In the genomic region with DNA sequence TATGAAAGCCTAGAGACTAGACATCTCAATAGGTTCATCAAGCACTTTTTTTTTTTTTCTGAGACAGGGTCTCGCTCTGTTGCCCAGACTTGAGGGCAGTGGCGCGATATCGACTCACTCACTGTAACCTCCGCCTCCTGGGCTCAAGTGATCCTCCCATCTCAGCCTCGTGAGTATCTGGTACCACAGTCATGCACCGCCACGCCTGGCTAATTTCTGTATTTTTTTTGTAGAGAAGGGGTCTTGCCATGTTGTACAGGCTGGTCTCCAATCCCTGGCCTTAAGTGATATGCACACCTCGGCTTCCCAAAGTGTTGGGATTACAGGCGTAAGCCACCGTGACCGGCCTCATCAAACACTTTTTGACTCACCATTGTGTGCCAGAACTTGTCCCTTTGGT, we compare ENCODE assay signal across 8 cellular contexts. TPM values are rescaled to one million over a fixed set of nuclear protein-coding genes. Genes with fewer than 3 reads are reported as not detected.
DNase-seq lines count a peak whose midpoint lies in the region; ATAC-seq, FAIRE-seq and TF ChIP-seq lines count a peak whose summit lies in the region.

No MANE protein-coding gene starts in this region.

- no peaks in the 10 kb centered on the region for H3K27me3 ChIP-seq in endothelial cell of umbilical vein (ENCODE audit: control insufficient read depth in 2 of 2, insufficient read depth in 2 of 2, low read length in 2 of 2)
- H3K27me3 ChIP-seq in psoas muscle (ENCODE audit: insufficient read depth in 3 of 3, low read length in 2 of 3): no peaks in the 10 kb centered on the region

- no peaks in the 10 kb centered on the region for H3K9me1 ChIP-seq in endothelial cell of umbilical vein (replicated peaks; ENCODE audit: control insufficient read depth, extremely low read depth, insufficient read depth, low read length)

- H3K79me2 ChIP-seq in OCI-LY7 (ENCODE audit: insufficient read depth, low read depth, low read length): peaks cover 40% of the 10 kb centered on the region
- H3K79me2 ChIP-seq in endothelial cell of umbilical vein (ENCODE audit: control insufficient read depth, insufficient read depth, low read length): peaks cover 19% of the 10 kb centered on the region

- no peaks in the 10 kb centered on the region for H3K9me3 ChIP-seq in OCI-LY7 (ENCODE audit: low read length)
- no peaks in the 10 kb centered on the region for H3K9me3 ChIP-seq in endothelial cell of umbilical vein (replicated peaks; ENCODE audit: control insufficient read depth, insufficient read depth, low read length)
- no peaks in the 10 kb centered on the region for H3K9me3 ChIP-seq in psoas muscle

- DNase-seq in OCI-LY7 (ENCODE audit: low spot score): peak; percentile 58
- DNase-seq in endothelial cell of umbilical vein (ENCODE audit: low read depth, low spot score): no peak
- DNase-seq in psoas muscle: no peak
- no peak for DNase-seq in activated CD4-positive, CD25-positive, alpha-beta regulatory T cell (lab: John Stamatoyannopoulos, UW)
- no peak for DNase-seq in stimulated activated naive CD4-positive, alpha-beta T cell treated with Interleukin-2 at 50 U/mL for 16 hours (lab: John Stamatoyannopoulos, UW)
- DNase-seq in CD1c-positive myeloid dendritic cell (ENCODE audit: extremely low spot score): no peak

- H3K4me2 ChIP-seq in OCI-LY7 (ENCODE audit: low read length) (peak overlapping the region; percentile 91), endothelial cell of umbilical vein (ENCODE audit: insufficient read depth, low read length) (peak overlapping the region; percentile 76)

- no peak for TF ChIP-seq CTCF in OCI-LY7 (conservative IDR thresholded peaks at IDR 0.05; ENCODE audit: low read length)
- no peak for TF ChIP-seq CTCF in endothelial cell of umbilical vein (IDR thresholded peaks at IDR 0.05; ENCODE audit: extremely low read depth in 1 of 2, insufficient read depth in 1 of 2, low read depth in 1 of 2, low read length in 2 of 2)
- no peak for TF ChIP-seq CTCF in psoas muscle (IDR thresholded peaks at IDR 0.05)

- ATAC-seq in GM18861 (IDR thresholded peaks at IDR 0.05; ENCODE audit: unreplicated experiment) (peak; percentile 15), psoas muscle (peak in 3 of 4 donors; percentile 3 to 16 (median 12)), HG03097 (IDR thresholded peaks at IDR 0.05; ENCODE audit: low FRiP score, unreplicated experiment) (no peak)

- H3K27ac ChIP-seq in OCI-LY7 (ENCODE audit: low read depth, low read length, poor library complexity, severe bottlenecking) (peak overlapping the region; percentile 69), endothelial cell of umbilical vein (ENCODE audit: insufficient read depth, low read depth, low read length) (peak overlapping the region; percentile 60), psoas muscle (peak overlapping the region; percentile 92)

- no peak for TF ChIP-seq POLR2A in endothelial cell of umbilical vein (IDR thresholded peaks at IDR 0.05; ENCODE audit: low read depth, low read length)

- H3K9ac ChIP-seq in endothelial cell of umbilical vein (replicated peaks; ENCODE audit: extremely low read depth, insufficient read depth, low read length): peak overlapping the region; percentile 79

- no peaks in the 10 kb centered on the region for H4K20me1 ChIP-seq in OCI-LY7 (ENCODE audit: insufficient read depth, low read length)
- no peaks in the 10 kb centered on the region for H4K20me1 ChIP-seq in endothelial cell of umbilical vein (replicated peaks; ENCODE audit: control insufficient read depth, extremely low read depth, insufficient read depth, low read length)

- no peak for FAIRE-seq in endothelial cell of umbilical vein (lab: Jason Lieb, UNC)

- POLR2A ChIA-PET in OCI-LY7 (lab: Charles Lee): interaction anchor here (0.6 to 4.7 kb wide), 6 partner anchors 10 to 1574 kb away, joined by 3 to 27 read pairs (median 3); a partner anchor contains a TSS
- POLR2A ChIA-PET in endothelial cell of umbilical vein (lab: Charles Lee): interaction anchor here (0.9 to 1.8 kb wide), 2 partner anchors 10 to 11 kb away, joined by 3 to 9 read pairs; a partner anchor contains a TSS

- H3K9me2 ChIP-seq in OCI-LY7 (ENCODE audit: insufficient read depth, low read length): no peaks in the 10 kb centered on the region

- H2AFZ ChIP-seq in OCI-LY7 (ENCODE audit: low read length) (peak overlapping the region; percentile 97), endothelial cell of umbilical vein (ENCODE audit: low read depth, low read length) (peak overlapping the region; percentile 91)

- intact Hi-C loops in OCI-LY7 (cut with micrococcal nuclease; ENCODE audit: unreplicated experiment): loop anchor here (1.0 kb wide), 1 partner anchor 145 kb away; no protein-coding TSS in a partner anchor
- intact Hi-C loops in endothelial cell of umbilical vein (cut with micrococcal nuclease): loop anchor here (1.0 to 2.0 kb wide), 3 partner anchors 9 to 145 kb away; no protein-coding TSS in a partner anchor
- intact Hi-C loops in psoas muscle (cut with DNase I): loop anchor here in 1 of 2 donors (5.0 kb wide), 1 partner anchor 150 kb away; no protein-coding TSS in a partner anchor

- H3K4me1 ChIP-seq in OCI-LY7 (ENCODE audit: insufficient read depth, low read length, poor library complexity, severe bottlenecking): peaks cover 27% of the 10 kb centered on the region
- peaks cover 10% of the 10 kb centered on the region for H3K4me1 ChIP-seq in endothelial cell of umbilical vein (ENCODE audit: control insufficient read depth, extremely low read depth, insufficient read depth, low read length)
- H3K4me1 ChIP-seq in psoas muscle: peaks cover 19% of the 10 kb centered on the region

- 57 to 73% (median 59%) methylated on average over 12 of the region's 12 CpGs for WGBS in psoas muscle, 3 donors

- H3K36me3 ChIP-seq in OCI-LY7 (ENCODE audit: insufficient read depth, low read length): peaks cover 29% of the 10 kb centered on the region
- peaks cover 0 to 9% of the 10 kb centered on the region in 2 experiments for H3K36me3 ChIP-seq in endothelial cell of umbilical vein (ENCODE audit: control insufficient read depth in 2 of 2, extremely low read depth in 1 of 2, insufficient read depth in 2 of 2, low read length in 2 of 2)
- H3K36me3 ChIP-seq in psoas muscle (ENCODE audit: insufficient read depth in 1 of 2, low read depth in 1 of 2): peaks cover 2 to 23% of the 10 kb centered on the region in 2 donors

- no TSS peak for BruUV-seq in OCI-LY7 (replicated peaks; lab: Mats Ljungman, UMichigan)
- no TSS peak for BruUV-seq in endothelial cell of umbilical vein (replicated peaks; lab: Mats Ljungman, UMichigan)

- peak overlapping the region; percentile 78 for H3K4me3 ChIP-seq in OCI-LY7 (ENCODE audit: low read depth, low read length, poor library complexity, severe bottlenecking)
- peak overlapping the region in 2 of 3 experiments; percentile 50 to 87 for H3K4me3 ChIP-seq in endothelial cell of umbilical vein (replicated peaks in 1 of 3; ENCODE audit: insufficient read depth in 1 of 3, low read depth in 1 of 3, low read length in 3 of 3)
- H3K4me3 ChIP-seq in psoas muscle: peak overlapping the region; percentile 95

- CTCF ChIA-PET in OCI-LY7 (lab: Charles Lee; ENCODE audit: unreplicated experiment) (interaction anchor here (1.4 kb wide), 1 partner anchor 10 kb away, joined by 4 read pairs; a partner anchor contains a TSS), endothelial cell of umbilical vein (lab: Charles Lee) (interaction anchor here (0.6 to 1.8 kb wide), 7 partner anchors 10 to 216 kb away, joined by 3 to 9 read pairs (median 5); a partner anchor contains a TSS)

- dilution Hi-C loops in endothelial cell of umbilical vein (cut with MboI; ENCODE audit: extremely low pct_ligation_motif_present, low sequenced_read_pairs): no loop called here

RNA-seq across cellular contexts. Expression of a gene that starts 0.6 kb away (rescaled TPM):
- total RNA-seq in OCI-LY7 (2014; rRNA removed; shearing (Covaris generic)): 33.3 and 40.9 TPM in 2 replicates
- 38.5 and 51.6 TPM in 2 replicates for total RNA-seq in OCI-LY7 (2022)
- total RNA-seq in endothelial cell of umbilical vein: 29.2 and 32.0 TPM in 2 replicates
- polyA plus RNA-seq in endothelial cell of umbilical vein: 15.5 and 22.4 TPM in 2 replicates
- 30.0 and 42.1 TPM in 2 replicates for polyA plus RNA-seq in endothelial cell of umbilical vein (2011; cell fraction: cytosol; rRNA removed)
- polyA plus RNA-seq in endothelial cell of umbilical vein (2011; cell fraction: nucleus; rRNA removed): 46.6 and 52.0 TPM in 2 replicates
- 39.0 and 64.5 TPM in 2 replicates for polyA plus RNA-seq in endothelial cell of umbilical vein (2012)
- polyA minus RNA-seq in endothelial cell of umbilical vein: 38.2 and 48.0 TPM in 2 replicates
- 37.6 TPM for polyA minus RNA-seq in endothelial cell of umbilical vein (2011; cell fraction: cytosol; rRNA and poly(A)+ RNA removed)
- polyA minus RNA-seq in endothelial cell of umbilical vein (2011; cell fraction: nucleus; rRNA and poly(A)+ RNA removed): 26.2 and 46.5 TPM in 2 replicates
- 10 to 100 TPM; 30.6 to 77.5 (median 69.6) TPM for total RNA-seq in psoas muscle
- 100 to 1,000 TPM in 2 of 3 donors, 10 to 100 TPM in 1; 55.0 to 110 (median 103) TPM for polyA plus RNA-seq in psoas muscle

RNA-seq across cellular contexts. Expression of a gene that starts 10.3 kb away (rescaled TPM):
- 71.6 and 81.5 TPM in 2 replicates for total RNA-seq in OCI-LY7 (2014; rRNA removed; shearing (Covaris generic))
- total RNA-seq in OCI-LY7 (2022): 56.1 and 61.1 TPM in 2 replicates
- total RNA-seq in endothelial cell of umbilical vein: 74.0 and 76.2 TPM in 2 replicates
- polyA plus RNA-seq in endothelial cell of umbilical vein: 187 and 210 TPM in 2 replicates
- 143 and 154 TPM in 2 replicates for polyA plus RNA-seq in endothelial cell of umbilical vein (2011; cell fraction: cytosol; rRNA removed)
- 62.0 and 82.1 TPM in 2 replicates for polyA plus RNA-seq in endothelial cell of umbilical vein (2011; cell fraction: nucleus; rRNA removed)
- polyA plus RNA-seq in endothelial cell of umbilical vein (2012): 90.9 and 109 TPM in 2 replicates
- 97.8 and 109 TPM in 2 replicates for polyA minus RNA-seq in endothelial cell of umbilical vein
- polyA minus RNA-seq in endothelial cell of umbilical vein (2011; cell fraction: cytosol; rRNA and poly(A)+ RNA removed): 91.6 TPM
- 26.3 and 33.7 TPM in 2 replicates for polyA minus RNA-seq in endothelial cell of umbilical vein (2011; cell fraction: nucleus; rRNA and poly(A)+ RNA removed)
- 10 to 100 TPM; 44.3 to 77.5 (median 70.8) TPM for total RNA-seq in psoas muscle
- polyA plus RNA-seq in psoas muscle: 10 to 100 TPM; 62.6 to 74.4 (median 67.5) TPM

RNA-seq across cellular contexts. Expression of a gene that starts 17.3 kb away (rescaled TPM):
- total RNA-seq in OCI-LY7 (2014; rRNA removed; shearing (Covaris generic)): 0.41 and 0.62 TPM in 2 replicates
- total RNA-seq in OCI-LY7 (2022) (1.1 and 1.4 TPM in 2 replicates), endothelial cell of umbilical vein (not detected in 2 replicates), psoas muscle (1 to 10 TPM in 1 of 4 donors, under 1 TPM in 3; 0.28 to 2.2 (median 0.58) TPM)
- polyA plus RNA-seq in endothelial cell of umbilical vein (0.14 TPM in 1 of 2 replicates, not detected in the other), psoas muscle (under 1 TPM; 0.56 to 0.79 (median 0.61) TPM)
- polyA plus RNA-seq in endothelial cell of umbilical vein (2011; cell fraction: cytosol; rRNA removed): not detected in 2 replicates
- 0.68 and 0.70 TPM in 2 replicates for polyA plus RNA-seq in endothelial cell of umbilical vein (2011; cell fraction: nucleus; rRNA removed)
- not detected in 2 replicates for polyA plus RNA-seq in endothelial cell of umbilical vein (2012)
- not detected in 2 replicates for polyA minus RNA-seq in endothelial cell of umbilical vein
- not detected for polyA minus RNA-seq in endothelial cell of umbilical vein (2011; cell fraction: cytosol; rRNA and poly(A)+ RNA removed)
- polyA minus RNA-seq in endothelial cell of umbilical vein (2011; cell fraction: nucleus; rRNA and poly(A)+ RNA removed): not detected in 2 replicates

RNA-seq across cellular contexts. Expression of a gene that starts 22.4 kb away (rescaled TPM):
- total RNA-seq in OCI-LY7 (2014; rRNA removed; shearing (Covaris generic)): 2.8 and 3.6 TPM in 2 replicates
- total RNA-seq in OCI-LY7 (2022) (11.9 and 12.4 TPM in 2 replicates), endothelial cell of umbilical vein (not detected in 2 replicates), psoas muscle (under 1 TPM in 1 of 4 donors, not detected in 3; 0.69 TPM)
- polyA plus RNA-seq in endothelial cell of umbilical vein (not detected in 2 replicates), psoas muscle (under 1 TPM in 2 of 3 donors, not detected in 1; 0.12 to 0.13 TPM)
- not detected in 2 replicates for polyA plus RNA-seq in endothelial cell of umbilical vein (2011; cell fraction: cytosol; rRNA removed)
- polyA plus RNA-seq in endothelial cell of umbilical vein (2011; cell fraction: nucleus; rRNA removed): not detected in 2 replicates
- not detected in 2 replicates for polyA plus RNA-seq in endothelial cell of umbilical vein (2012)
- polyA minus RNA-seq in endothelial cell of umbilical vein: not detected in 2 replicates
- polyA minus RNA-seq in endothelial cell of umbilical vein (2011; cell fraction: cytosol; rRNA and poly(A)+ RNA removed): not detected
- not detected in 2 replicates for polyA minus RNA-seq in endothelial cell of umbilical vein (2011; cell fraction: nucleus; rRNA and poly(A)+ RNA removed)

RNA-seq across cellular contexts. Expression of a gene that starts 29.5 kb away (rescaled TPM):
- 22.4 and 26.1 TPM in 2 replicates for total RNA-seq in OCI-LY7 (2014; rRNA removed; shearing (Covaris generic))
- 28.7 and 37.1 TPM in 2 replicates for total RNA-seq in OCI-LY7 (2022)
- 48.6 and 60.7 TPM in 2 replicates for total RNA-seq in endothelial cell of umbilical vein
- 28.3 and 30.2 TPM in 2 replicates for polyA plus RNA-seq in endothelial cell of umbilical vein
- 17.1 and 17.2 TPM in 2 replicates for polyA plus RNA-seq in endothelial cell of umbilical vein (2011; cell fraction: cytosol; rRNA removed)
- 198 and 249 TPM in 2 replicates for polyA plus RNA-seq in endothelial cell of umbilical vein (2011; cell fraction: nucleus; rRNA removed)
- 9.9 and 15.9 TPM in 2 replicates for polyA plus RNA-seq in endothelial cell of umbilical vein (2012)
- polyA minus RNA-seq in endothelial cell of umbilical vein: 47.2 and 48.6 TPM in 2 replicates
- 18.8 TPM for polyA minus RNA-seq in endothelial cell of umbilical vein (2011; cell fraction: cytosol; rRNA and poly(A)+ RNA removed)
- polyA minus RNA-seq in endothelial cell of umbilical vein (2011; cell fraction: nucleus; rRNA and poly(A)+ RNA removed): 41.1 and 61.1 TPM in 2 replicates
- total RNA-seq in psoas muscle: under 1 TPM; 0.07 to 0.24 (median 0.16) TPM
- under 1 TPM; 0.01 to 0.17 (median 0.04) TPM for polyA plus RNA-seq in psoas muscle
